Comparison of ENCODE assay signal across 1 cellular context in genomic region chr13:48975926-48976676, GRCh38.
TF ChIP-seq lines count a peak whose summit lies in the region.

No MANE protein-coding gene starts in this region.

TF ChIP-seq in K562, 482 proteins besides CTCF, POLR2A, EP300 and RAD21 (continued from another document and continues in another):
- TF ChIP-seq MGA (IDR thresholded peaks at IDR 0.05) (no peak; the same call in 1 of the 2 replicates), RFX5 (IDR thresholded peaks at IDR 0.05; ENCODE audit: low read depth, low read length) (no peak), ZNF134 (CRISPR knock-in tag; conservative IDR thresholded peaks at IDR 0.05) (no peak), SMARCB1 (IDR thresholded peaks at IDR 0.05; ENCODE audit: insufficient read length, low read depth) (no peak), USF2 (CRISPR knock-in tag; IDR thresholded peaks at IDR 0.05) (peak; percentile 13; the same call in 1 of the 2 replicates), NONO (IDR thresholded peaks at IDR 0.05; ENCODE audit: low read depth in 2 of 2, low read length in 1 of 2) (peak in 1 of 2 experiments; percentile 64; a peak in 1 of 4 replicates), ZNF12 (CRISPR knock-in tag; IDR thresholded peaks at IDR 0.05) (peak; percentile 38; the same call in 1 of the 2 replicates), SOX6 (IDR thresholded peaks at IDR 0.05) (no peak), MYC (IDR thresholded peaks at IDR 0.05; ENCODE audit: low read depth, low read length) (peak; percentile 35; the same call in 1 of the 2 replicates), MYC (CRISPR knock-in tag; IDR thresholded peaks at IDR 0.05; ENCODE audit: borderline replicate concordance, low read depth) (peak; percentile 68; the same call in 1 of the 2 replicates), CGGBP1 (CRISPR knock-in tag; IDR thresholded peaks at IDR 0.05) (no peak), ZNF224 (CRISPR knock-in tag; IDR thresholded peaks at IDR 0.05) (no peak), ETV5 (CRISPR knock-in tag; IDR thresholded peaks at IDR 0.05; ENCODE audit: low read depth) (no peak), OTX1 (CRISPR knock-in tag; IDR thresholded peaks at IDR 0.05) (no peak), ELK1 (CRISPR knock-in tag; IDR thresholded peaks at IDR 0.05) (no peak), AFF4 (CRISPR knock-in tag; IDR thresholded peaks at IDR 0.05) (peak; percentile 87), HLTF (IDR thresholded peaks at IDR 0.05) (no peak), MNT (conservative IDR thresholded peaks at IDR 0.05) (peak in 1 of 2 experiments; percentile 59; a peak in 3 of 4 replicates), E2F1 (CRISPR knock-in tag; IDR thresholded peaks at IDR 0.05) (no peak), ZNF384 (IDR thresholded peaks at IDR 0.05; ENCODE audit: low read depth, low read length) (no peak), TOE1 (IDR thresholded peaks at IDR 0.05; ENCODE audit: borderline replicate concordance) (no peak), TOE1 (CRISPR knock-in tag; IDR thresholded peaks at IDR 0.05; ENCODE audit: borderline replicate concordance, low read depth) (no peak), CCNT2 (IDR thresholded peaks at IDR 0.05; ENCODE audit: borderline replicate concordance, extremely low read depth, insufficient read length, low read depth, low read length) (peak; percentile 52), RBM14 (IDR thresholded peaks at IDR 0.05; ENCODE audit: borderline replicate concordance, insufficient read depth, low read depth, low read length) (no peak), PTBP1 (IDR thresholded peaks at IDR 0.05; ENCODE audit: low read depth, low read length) (no peak), NR4A1 (CRISPR knock-in tag; IDR thresholded peaks at IDR 0.05) (no peak), NR4A1 (tag; IDR thresholded peaks at IDR 0.05) (no peak), PHF8 (IDR thresholded peaks at IDR 0.05; ENCODE audit: borderline replicate concordance, low read length) (peak; percentile 86; the same call in 1 of the 2 replicates), ZNF766 (CRISPR knock-in tag; conservative IDR thresholded peaks at IDR 0.05) (no peak), CEBPB (tag; IDR thresholded peaks at IDR 0.05) (no peak), ZNF277 (CRISPR knock-in tag; IDR thresholded peaks at IDR 0.05; ENCODE audit: borderline replicate concordance) (no peak), ZNF583 (CRISPR knock-in tag; IDR thresholded peaks at IDR 0.05) (no peak), BRCA1 (IDR thresholded peaks at IDR 0.05) (no peak), BRCA1 (CRISPR knock-in tag; IDR thresholded peaks at IDR 0.05) (no peak), TAF1 (IDR thresholded peaks at IDR 0.05; ENCODE audit: control insufficient read depth, extremely low read depth, insufficient read depth, low read length, severe bottlenecking) (peak; percentile 47), KDM1A (IDR thresholded peaks at IDR 0.05) (no peak), ZNF121 (CRISPR knock-in tag; conservative IDR thresholded peaks at IDR 0.05) (no peak), ZNF740 (CRISPR knock-in tag; IDR thresholded peaks at IDR 0.05) (no peak), ZNF740 (tag; IDR thresholded peaks at IDR 0.05) (no peak)
